ENCODE assay signal across 24 cellular contexts in genomic region chr1:107691542-107691941, GRCh38.
DNase-seq lines count a peak whose midpoint lies in the region; ATAC-seq and TF ChIP-seq lines count a peak whose summit lies in the region.
"Had no signal": no experiment of that assay in that cellular context is flagged by ENCODE, and none has a peak within 500 bp of the region (broad histone marks: within the 10 kb centered on the region; RNA-seq: fewer than 3 reads in every experiment).

No MANE protein-coding gene starts in this region.

- H3K4me2 ChIP-seq in PC-3 (ENCODE audit: low read length) = peak overlapping the region; percentile 54

- TF ChIP-seq CTCF in PC-3 (conservative IDR thresholded peaks at IDR 0.05; ENCODE audit: low read depth, low read length) = no peak

- peaks cover 52% of the 10 kb centered on the region for H3K4me1 ChIP-seq in PC-3 (ENCODE audit: insufficient read depth, low read length)
- H3K4me1 ChIP-seq: ascending aorta, tibial nerve had no signal

- H3K27me3 ChIP-seq in PC-3 (ENCODE audit: low read length) = no peaks in the 10 kb centered on the region
- H3K27me3 ChIP-seq: ascending aorta, neutrophil, tibial nerve had no signal

- intact Hi-C loops in PC-3 (cut with micrococcal nuclease) = no loop called here

- H3K79me2 ChIP-seq in PC-3 (ENCODE audit: low read length) = no peaks in the 10 kb centered on the region

- no peaks in the 10 kb centered on the region for H3K36me3 ChIP-seq in PC-3 (ENCODE audit: low read depth, low read length)
- H3K36me3 ChIP-seq: ascending aorta, neutrophil, tibial nerve had no signal

- CTCF ChIA-PET in PC-3 (lab: Charles Lee) = no interaction called here

- POLR2A ChIA-PET in PC-3 (lab: Charles Lee; ENCODE audit: unreplicated experiment) = no interaction called here

- H3K9ac ChIP-seq in PC-3 (ENCODE audit: low read length) = no peak overlapping the region

- peak; percentile 52 for ATAC-seq in PC-3
- no peak for ATAC-seq in GM21723 (IDR thresholded peaks at IDR 0.05; ENCODE audit: unreplicated experiment)
- ATAC-seq: activated naive CD4-positive, alpha-beta T cell treated with anti-CD3 and anti-CD28 coated beads, Interleukin-2, amount 50 U/mL, for 72 hours; activated T-helper 17 cell treated with anti-CD3 and anti-CD28 coated beads, Interleukin-2, amount 50 U/mL, for 72 hours; GM12878; HCT116; left cardiac atrium; stimulated activated naive CD8-positive, alpha-beta T cell treated with anti-CD3 and anti-CD28 coated beads, Interleukin-15, amount 100 ng/mL, for 72 hours; WTC11 had no signal

- peak overlapping the region; percentile 83 for H3K27ac ChIP-seq in PC-3 (ENCODE audit: low read length)
- H3K27ac ChIP-seq in epithelial cell of prostate = no peak overlapping the region
- H3K27ac ChIP-seq: ascending aorta, neutrophil, tibial nerve had no signal

- no peak overlapping the region for H3K4me3 ChIP-seq in PC-3 (ENCODE audit: low read length)
- H3K4me3 ChIP-seq: ascending aorta, GM12878, tibial nerve had no signal

- H2AFZ ChIP-seq in PC-3 (ENCODE audit: low read length) = no peak overlapping the region

- no peaks in the 10 kb centered on the region for H4K20me1 ChIP-seq in PC-3 (ENCODE audit: low read length)

- H3K9me2 ChIP-seq in PC-3 (replicated peaks; ENCODE audit: low read length) = no peaks in the 10 kb centered on the region

- DNase-seq in NCI-H146 (lab: John Stamatoyannopoulos, UW) = peak; percentile 28
- DNase-seq in NCI-H146 treated with DMSO at 0.1 percent for 48 hours (lab: John Stamatoyannopoulos, UW; ENCODE audit: unreplicated experiment) = no peak
- DNase-seq in PC-3 = peak; percentile 95
- peak; percentile 58 for DNase-seq in epithelial cell of prostate (ENCODE audit: low read depth, low spot score)
- DNase-seq in C1 segment of cervical spinal cord (lab: John Stamatoyannopoulos, UW) = no peak
- no peak for DNase-seq in NCI-H524 (lab: John Stamatoyannopoulos, UW)
- no peak for DNase-seq in DMS79 treated with DMSO at 0.1 percent for 48 hours (lab: John Stamatoyannopoulos, UW)
- DNase-seq: activated CD4-positive, alpha-beta T cell treated with anti-CD3 and anti-CD28 coated beads, Interleukin-2, amount 50 U/mL, for 4 hours; activated CD8-positive, alpha-beta memory T cell treated with anti-CD3 and anti-CD28 coated beads, Interleukin-2, amount 50 U/mL, for 48 hours; DND-41; left cardiac atrium; mesenchymal stem cell; NCI-H1417; NCI-H524 treated with DMSO at 0.1 percent for 48 hours; stimulated activated naive CD8-positive, alpha-beta T cell treated with anti-CD3 and anti-CD28 coated beads, Interleukin-15, amount 100 ng/mL, for 72 hours had no signal

- no TSS peak for BruUV-seq in PC-3 (replicated peaks; lab: Mats Ljungman, UMichigan)

- H3K9me3 ChIP-seq in PC-3 (ENCODE audit: low read length) = no peaks in the 10 kb centered on the region
- H3K9me3 ChIP-seq: ascending aorta, neutrophil, tibial nerve had no signal

- H3F3A ChIP-seq in PC-3 (ENCODE audit: low read length, unreplicated experiment) = no peaks in the 10 kb centered on the region

Comparison
In these comparisons a context has a peak if more than half of its experiments do, and no peak if none do; other contexts are left out.
1. DNase-seq: peak in NCI-H146 (single experiment), PC-3 (single experiment) and epithelial cell of prostate (single experiment); none in NCI-H146 treated with DMSO at 0.1 percent for 48 hours (single experiment), C1 segment of cervical spinal cord (0 of 14), NCI-H524 (0 of 2) and DMS79 treated with DMSO at 0.1 percent for 48 hours (single experiment).